32 cellular contexts compared by ENCODE assay signal in the genomic region with DNA sequence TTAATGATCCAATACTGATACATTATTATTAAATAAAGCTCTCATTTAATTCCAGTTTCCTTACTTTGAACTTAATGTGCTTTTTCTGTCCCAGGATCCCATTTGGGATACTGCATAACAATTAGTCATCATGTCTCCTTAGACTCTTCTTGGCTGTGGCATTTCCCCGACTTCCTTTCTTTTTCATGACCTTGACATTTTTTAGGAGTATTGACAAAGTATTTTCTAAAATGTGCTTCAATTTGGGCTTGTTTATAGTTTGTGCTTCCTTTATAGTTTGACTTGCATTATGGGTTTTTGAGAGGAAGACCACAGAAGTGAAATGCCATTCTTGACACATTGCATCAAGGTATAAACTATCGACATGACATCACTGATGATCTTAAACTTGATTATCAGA. TPM values are rescaled to one million over a fixed set of nuclear protein-coding genes. Genes with fewer than 3 reads are reported as not detected.
"Had no signal": no experiment of that assay in that cellular context is flagged by ENCODE, and none has a peak within 500 bp of the region (broad histone marks: within the 10 kb centered on the region; RNA-seq: fewer than 3 reads in every experiment).

No MANE protein-coding gene starts in this region.

- DNase-seq: activated effector memory CD4-positive, alpha-beta T cell treated with anti-CD3 and anti-CD28 coated beads, Interleukin-2, amount 50 U/mL, for 16 hours; activated effector memory CD4-positive, alpha-beta T cell treated with Interleukin-2 at 50 U/mL for 16 hours; activated gamma-delta T cell; activated gamma-delta T cell treated with Interleukin-2 at 50 U/mL for 16 hours; activated naive CD4-positive, alpha-beta T cell; activated naive CD4-positive, alpha-beta T cell treated with anti-CD3 and anti-CD28 coated beads for 36 hours; activated naive CD4-positive, alpha-beta T cell treated with anti-CD3 and anti-CD28 coated beads, Interleukin-2, amount 10 ng/mL, durations not matched to agents 7 days and 5 days; activated naive CD4-positive, alpha-beta T cell treated with anti-CD3 and anti-CD28 coated beads, Interleukin-2, amount 50 U/mL, for 16 hours; activated naive CD4-positive, alpha-beta T cell treated with Interleukin-2 at 50 U/mL for 16 hours; activated naive CD8-positive, alpha-beta T cell treated with anti-CD3 and anti-CD28 coated beads for 36 hours; activated naive CD8-positive, alpha-beta T cell treated with anti-CD3 and anti-CD28 coated beads, Interleukin-2, amount 10 ng/mL, durations not matched to agents 7 days and 5 days; activated naive CD8-positive, alpha-beta T cell treated with anti-CD3 and anti-CD28 coated beads, Interleukin-2, amount 50 U/mL, for 24 hours; activated T-cell treated with anti-CD3 and anti-CD28 coated beads, Interleukin-2, amount 50 U/mL, for 1 hour; activated T-cell treated with anti-CD3 and anti-CD28 coated beads, Interleukin-2, amount 50 U/mL, for 24 hours; activated T-cell treated with anti-CD3 and anti-CD28 coated beads, Interleukin-2, amount 50 U/mL, for 4 hours; activated T-cell treated with anti-CD3 and anti-CD28 coated beads, Interleukin-2, amount 50 U/mL, for 48 hours; activated T-cell treated with anti-CD3 and anti-CD28 coated beads, Interleukin-2, amount 50 U/mL, for 72 hours; adrenal gland; amniotic stem cell; amygdala; anterior cingulate cortex; aorta; body of pancreas; brain microvascular endothelial cell; caudate nucleus; central memory CD4-positive, alpha-beta T cell; cerebellar nuclear complex had no signal

- H3K27ac ChIP-seq: adrenal gland, ascending aorta, body of pancreas, brain microvascular endothelial cell, breast epithelium, cardiac muscle cell had no signal

- H3K27me3 ChIP-seq: adrenal gland, ascending aorta, body of pancreas, brain microvascular endothelial cell, breast epithelium, cardiac muscle cell had no signal

- H3K36me3 ChIP-seq: adrenal gland, ascending aorta, brain microvascular endothelial cell, breast epithelium, cardiac muscle cell had no signal

- H3K4me1 ChIP-seq: ascending aorta, body of pancreas, breast epithelium had no signal

- H3K9me3 ChIP-seq: adrenal gland, ascending aorta, body of pancreas, breast epithelium had no signal

- H3K4me3 ChIP-seq: adrenal gland, ascending aorta, body of pancreas, breast epithelium, cardiac muscle cell had no signal

- FAIRE-seq: astrocyte, bronchial epithelial cell had no signal

RNA-seq across cellular contexts. Expression of gene KIF5C, which starts 46.1 kb away (rescaled TPM):
- total RNA-seq: bronchial epithelial cell had no signal
